ENCODE assay signal across 20 cellular contexts in genomic region chr4:5827108-5828004, GRCh38.
DNase-seq lines count a peak whose midpoint lies in the region; ATAC-seq, FAIRE-seq and TF ChIP-seq lines count a peak whose summit lies in the region.
"Had no signal": no experiment of that assay in that cellular context is flagged by ENCODE, and none has a peak within 500 bp of the region (broad histone marks: within the 10 kb centered on the region; RNA-seq: fewer than 3 reads in every experiment).

No MANE protein-coding gene starts in this region.

- no peak overlapping the region for H3K9ac ChIP-seq in IMR-90 (ENCODE audit: low read depth, low read length)

- no TSS peak for BruUV-seq in IMR-90 (replicated peaks; lab: Mats Ljungman, UMichigan)

- TF ChIP-seq POLR2A in IMR-90 (IDR thresholded peaks at IDR 0.05; ENCODE audit: low read depth, low read length) (no peak), gastroesophageal sphincter (IDR thresholded peaks at IDR 0.05) (no peak)

- H3K56ac ChIP-seq in IMR-90 (ENCODE audit: extremely low read depth, insufficient read depth, low read length) = no peak overlapping the region

- DNase-seq in EL (peak; percentile 29), IMR-90 (peak; percentile 13), dermis blood vessel endothelial cell (peak; percentile 53), nephron progenitor cell (no peak), D721Med (ENCODE audit: insufficient read length, low spot score) (no peak), A172 (ENCODE audit: low spot score) (no peak)
- DNase-seq: activated gamma-delta T cell, endodermal cell, NCI-H1105, NCI-H524 treated with DMSO at 0.1 percent for 48 hours, PC-9, stomach, T-helper 1 cell had no signal

- H3K4me1 ChIP-seq in IMR-90 (ENCODE audit: control insufficient read depth, insufficient read depth, low read length) = no peaks in the 10 kb centered on the region
- H3K4me1 ChIP-seq in gastroesophageal sphincter = peaks cover 0 to 16% (median 2%) of the 10 kb centered on the region in 3 donors
- H3K4me1 ChIP-seq: breast epithelium had no signal

- no peak for TF ChIP-seq EP300 in gastroesophageal sphincter (IDR thresholded peaks at IDR 0.05)

- peaks cover 18% of the 10 kb centered on the region; the same call in 1 of the 2 replicates for H4K20me1 ChIP-seq in IMR-90 (ENCODE audit: insufficient read depth, low read length)

- in situ Hi-C loops in IMR-90 (cut with MboI; ENCODE audit: low sequenced_read_pairs) = no loop called here

- H4K91ac ChIP-seq in IMR-90 (ENCODE audit: insufficient read depth, low read depth, low read length) = no peak overlapping the region

- H3K36me3 ChIP-seq in IMR-90 (ENCODE audit: control insufficient read depth, insufficient read depth, low read length) (peaks cover 35% of the 10 kb centered on the region), gastroesophageal sphincter (peaks cover 0 to 12% of the 10 kb centered on the region in 2 donors)
- H3K36me3 ChIP-seq: breast epithelium had no signal

- no peak overlapping the region for H3K27ac ChIP-seq in IMR-90 (ENCODE audit: insufficient read depth, low read length)
- H3K27ac ChIP-seq in gastroesophageal sphincter = no peak overlapping the region
- H3K27ac ChIP-seq: breast epithelium, hepatocyte, left lung, PC-9, stomach had no signal

- H3K79me1 ChIP-seq in IMR-90 (ENCODE audit: low read depth in 1 of 2, low read length in 2 of 2) = 0 out of 4 replicates have a peak, but pooled peaks cover 0 to 6% of the 10 kb centered on the region in 2 experiments

- no peak overlapping the region for H2AK5ac ChIP-seq in IMR-90 (ENCODE audit: low read depth, low read length)

- H2BK120ac ChIP-seq in IMR-90 (ENCODE audit: low read depth, low read length) = no peak overlapping the region

- H3K9me3 Mint-ChIP-seq in nephron progenitor cell = no peaks in the 10 kb centered on the region
- H3K9me3 Mint-ChIP-seq: CD8-positive, alpha-beta memory T cell; endodermal cell; natural killer cell treated with Interleukin-12 subunit alpha and Interleukin-12 subunit beta and Interleukin-15 and Interleukin-18, amount 100 ng/mL, for 72 hours had no signal

- H2BK15ac ChIP-seq in IMR-90 (ENCODE audit: low read depth, low read length) = no peak overlapping the region

- H3K14ac ChIP-seq in IMR-90 (replicated peaks; ENCODE audit: low read depth, low read length) = no peak overlapping the region

- peak overlapping the region; percentile 55 for H2AK9ac ChIP-seq in IMR-90 (replicated peaks; ENCODE audit: low read depth, low read length, poor library complexity)

- H3K9me3 ChIP-seq in IMR-90 (ENCODE audit: control insufficient read depth, insufficient read depth, low read length) (no peaks in the 10 kb centered on the region), gastroesophageal sphincter (no peaks in the 10 kb centered on the region)
- H3K9me3 ChIP-seq: breast epithelium, left lung, stomach had no signal

- H2BK20ac ChIP-seq in IMR-90 (ENCODE audit: low read depth, low read length) = no peak overlapping the region

- H3K4ac ChIP-seq in IMR-90 (ENCODE audit: low read depth, low read length) = no peak overlapping the region

- no peak overlapping the region for H3K23ac ChIP-seq in IMR-90 (ENCODE audit: low read depth, low read length)

- H4K5ac ChIP-seq in IMR-90 (ENCODE audit: low read depth, low read length) = no peak overlapping the region

- H3K27me3 ChIP-seq in IMR-90 (ENCODE audit: control insufficient read depth, insufficient read depth, low read length) = no peaks in the 10 kb centered on the region
- H3K27me3 ChIP-seq in gastroesophageal sphincter = no peaks in the 10 kb centered on the region
- H3K27me3 ChIP-seq: breast epithelium, hepatocyte, left lung, stomach had no signal

- FAIRE-seq in D721Med (lab: Jason Lieb, UNC) = no peak

- peak overlapping the region; percentile 27 for H2AFZ ChIP-seq in IMR-90 (replicated peaks; ENCODE audit: low read length, poor library complexity)
- H2AFZ ChIP-seq: hepatocyte, PC-9 had no signal

- H3K9me1 ChIP-seq in IMR-90 (ENCODE audit: insufficient read depth, low read length) = peaks cover 11% of the 10 kb centered on the region

- H3K27me3 Mint-ChIP-seq in nephron progenitor cell (ENCODE audit: low read depth, poor library complexity) = no peaks in the 10 kb centered on the region

- peaks cover 76% of the 10 kb centered on the region for H3K36me3 Mint-ChIP-seq in nephron progenitor cell (ENCODE audit: low read depth)
- H3K36me3 Mint-ChIP-seq: CD8-positive, alpha-beta memory T cell; natural killer cell treated with Interleukin-12 subunit alpha and Interleukin-12 subunit beta and Interleukin-15 and Interleukin-18, amount 100 ng/mL, for 72 hours had no signal

- H4K8ac ChIP-seq in IMR-90 (ENCODE audit: low read depth in 2 of 2, low read length in 2 of 2) = no peak overlapping the region

- no peak overlapping the region for H3K4me2 ChIP-seq in IMR-90 (ENCODE audit: low read depth, low read length)
- H3K4me2 ChIP-seq: hepatocyte, PC-9 had no signal

- 66% methylated on average over 5 of the region's 19 CpGs; no CpG with 5 or more reads in 1 of the 2 experiments for WGBS in IMR-90 (ENCODE audit: extremely low coverage in 2 of 2, insufficient read length in 1 of 2), 2 experiments
- 50 to 56% methylated on average over 2 to 3 of the region's 19 CpGs for WGBS in gastroesophageal sphincter (ENCODE audit: low coverage in 1 of 2), 2 donors

- no peaks in the 10 kb centered on the region for H3K4me1 Mint-ChIP-seq in nephron progenitor cell

- H3K18ac ChIP-seq in IMR-90 (ENCODE audit: low read depth, low read length) = no peak overlapping the region

- ATAC-seq in IMR-90 (ENCODE audit: low read depth) = no peak
- no peak for ATAC-seq in GM21447 (IDR thresholded peaks at IDR 0.05; ENCODE audit: unreplicated experiment)
- ATAC-seq in gastroesophageal sphincter = no peak
- ATAC-seq: left lung had no signal

- TF ChIP-seq RAD21 in IMR-90 (IDR thresholded peaks at IDR 0.05; ENCODE audit: low read length) = no peak

- no peak for TF ChIP-seq CTCF in IMR-90 (conservative IDR thresholded peaks at IDR 0.05; ENCODE audit: low read depth, low read length)
- no peak for TF ChIP-seq CTCF in nephron progenitor cell (IDR thresholded peaks at IDR 0.05)
- TF ChIP-seq CTCF in D721Med (IDR thresholded peaks at IDR 0.05; ENCODE audit: insufficient read depth, missing control alignments) = no peak
- TF ChIP-seq CTCF in gastroesophageal sphincter (IDR thresholded peaks at IDR 0.05) = no peak

- intact Hi-C loops in IMR-90 (cut with micrococcal nuclease) = loop anchor here (10.0 kb wide), 1 partner anchor 443 kb away; no protein-coding TSS in a partner anchor

- no peak overlapping the region for H2BK5ac ChIP-seq in IMR-90 (ENCODE audit: low read depth, low read length, poor library complexity, severe bottlenecking)

- dilution Hi-C loops in IMR-90 (cut with HindIII; ENCODE audit: low sequenced_read_pairs, unreplicated experiment) = no loop called here

- H3K4me3 ChIP-seq in IMR-90 (ENCODE audit: insufficient read depth, low read depth, low read length) = no peak overlapping the region
- no peak overlapping the region for H3K4me3 ChIP-seq in gastroesophageal sphincter
- H3K4me3 ChIP-seq: breast epithelium, hepatocyte, left lung, PC-9, stomach had no signal

- no peak overlapping the region for H3K4me3 Mint-ChIP-seq in nephron progenitor cell
- H3K4me3 Mint-ChIP-seq: CD8-positive, alpha-beta memory T cell; endodermal cell; natural killer cell treated with Interleukin-12 subunit alpha and Interleukin-12 subunit beta and Interleukin-15 and Interleukin-18, amount 100 ng/mL, for 72 hours had no signal

- POLR2A ChIA-PET in IMR-90 (lab: Charles Lee; ENCODE audit: unreplicated experiment) = no interaction called here

- CTCF ChIA-PET in IMR-90 (lab: Yijun Ruan, JAX) = no interaction called here

- peak overlapping the region; percentile 76 for H3K27ac Mint-ChIP-seq in nephron progenitor cell
- H3K27ac Mint-ChIP-seq: endodermal cell; natural killer cell treated with Interleukin-12 subunit alpha and Interleukin-12 subunit beta and Interleukin-15 and Interleukin-18, amount 100 ng/mL, for 72 hours had no signal

TF ChIP-seq in IMR-90, 13 proteins besides CTCF, POLR2A, EP300 and RAD21:
- TF ChIP-seq RFX5 (IDR thresholded peaks at IDR 0.05; ENCODE audit: low read depth, low read length) (no peak), FOS (IDR thresholded peaks at IDR 0.05; ENCODE audit: low read depth, low read length) (no peak)

Comparison
In these comparisons a context has a peak if more than half of its experiments do, and no peak if none do; other contexts are left out.
1. DNase-seq: peak in EL (single experiment), IMR-90 (single experiment) and dermis blood vessel endothelial cell (single experiment); none in nephron progenitor cell (single experiment), D721Med (single experiment) and A172 (single experiment).